29 cellular contexts compared by ENCODE assay signal in genomic region chr4:61335364-61335763, GRCh38.
"Had no signal": no experiment of that assay in that cellular context is flagged by ENCODE, and none has a peak within 500 bp of the region (broad histone marks: within the 10 kb centered on the region; RNA-seq: fewer than 3 reads in every experiment).

No MANE protein-coding gene starts in this region.

- ATAC-seq: esophagus mucosa; gastrocnemius medialis; heart left ventricle; left cardiac atrium; left lung; natural killer cell; sciatic nerve; stimulated activated naive CD8-positive, alpha-beta T cell treated with anti-CD3 and anti-CD28 coated beads, Interleukin-15, amount 100 ng/mL, for 72 hours; upper lobe of right lung had no signal

- H3K27me3 Mint-ChIP-seq: dendritic cell treated with granulocyte-macrophage colony-stimulating factor and Interleukin-4, amounts not matched to agents 40 ng/mL and 50 ng/mL, for 4 days; progenitor cell of endocrine pancreas; stimulated activated naive CD8-positive, alpha-beta T cell treated with anti-CD3 and anti-CD28 coated beads, Interleukin-15, amount 100 ng/mL, for 72 hours had no signal

- H3K27ac Mint-ChIP-seq: dendritic cell treated with granulocyte-macrophage colony-stimulating factor and Interleukin-4, amounts not matched to agents 40 ng/mL and 50 ng/mL, for 4 days; endodermal cell; natural killer cell; progenitor cell of endocrine pancreas; stimulated activated naive CD8-positive, alpha-beta T cell treated with anti-CD3 and anti-CD28 coated beads, Interleukin-15, amount 100 ng/mL, for 72 hours had no signal

- H3K36me3 Mint-ChIP-seq: natural killer cell had no signal

- H3K4me1 Mint-ChIP-seq: natural killer cell; stimulated activated naive CD8-positive, alpha-beta T cell treated with anti-CD3 and anti-CD28 coated beads, Interleukin-15, amount 100 ng/mL, for 72 hours had no signal

- H3K27me3 ChIP-seq: gastrocnemius medialis, heart left ventricle, left lung, right atrium auricular region, suprapubic skin, transverse colon, upper lobe of right lung, uterus had no signal

- H3K9me3 Mint-ChIP-seq: dendritic cell treated with granulocyte-macrophage colony-stimulating factor and Interleukin-4, amounts not matched to agents 40 ng/mL and 50 ng/mL, for 4 days; neural crest cell had no signal

- DNase-seq: effector CD8-positive, alpha-beta T cell; endodermal cell; foreskin fibroblast; gastrocnemius medialis; heart left ventricle; hippocampal formation; left cardiac atrium; left lung; mammary epithelial cell; natural killer cell; stimulated activated CD4-positive, alpha-beta T cell treated with anti-CD3 and anti-CD28 coated beads, Interleukin-12 subunit alpha, Interleukin-12 subunit beta, amount 100 ng/mL, for 4 hours; stimulated activated CD4-positive, alpha-beta T cell treated with anti-CD3 and anti-CD28 coated beads, Interleukin-1b, Interleukin-23, amount 100 ng/mL, for 48 hours; stimulated activated CD4-positive, alpha-beta T cell treated with anti-CD3 and anti-CD28 coated beads, Interleukin-4, amount 100 ng/mL, for 1 hour; stimulated activated CD8-positive, alpha-beta memory T cell treated with anti-CD3 and anti-CD28 coated beads, Interleukin-4, amount 100 ng/mL, for 48 hours; stimulated activated naive CD4-positive, alpha-beta T cell; stimulated activated naive CD8-positive, alpha-beta T cell treated with anti-CD3 and anti-CD28 coated beads, Interleukin-15, amount 100 ng/mL, for 72 hours; transverse colon; upper lobe of right lung; uterus had no signal

- H3K4me1 ChIP-seq: gastrocnemius medialis, heart left ventricle, left lung, parathyroid adenoma, right atrium auricular region, suprapubic skin, transverse colon, upper lobe of right lung, uterus had no signal

- H3K9me3 ChIP-seq: gastrocnemius medialis, heart left ventricle, right atrium auricular region, suprapubic skin, transverse colon, upper lobe of right lung, uterus had no signal

- H3K36me3 ChIP-seq: gastrocnemius medialis, heart left ventricle, left lung, right atrium auricular region, suprapubic skin, transverse colon, upper lobe of right lung, uterus had no signal

- H3K4me3 Mint-ChIP-seq: dendritic cell treated with granulocyte-macrophage colony-stimulating factor and Interleukin-4, amounts not matched to agents 40 ng/mL and 50 ng/mL, for 4 days; endodermal cell; natural killer cell; neural crest cell; stimulated activated naive CD8-positive, alpha-beta T cell treated with anti-CD3 and anti-CD28 coated beads, Interleukin-15, amount 100 ng/mL, for 72 hours had no signal

- H3K4me3 ChIP-seq: gastrocnemius medialis, heart left ventricle, left lung, right atrium auricular region, smooth muscle cell, suprapubic skin, transverse colon, upper lobe of right lung, uterus had no signal

- H3K27ac ChIP-seq: epithelial cell of prostate, gastrocnemius medialis, heart left ventricle, left lung, parathyroid adenoma, right atrium auricular region, suprapubic skin, transverse colon, upper lobe of right lung, uterus had no signal
